In genomic region chr2:219444566-219445091, GRCh38 we compare ENCODE assay signal across 20 cellular contexts. TPM values are rescaled to one million over a fixed set of nuclear protein-coding genes. Genes with fewer than 3 reads are reported as not detected.
DNase-seq lines count a peak whose midpoint lies in the region; ATAC-seq, FAIRE-seq and TF ChIP-seq lines count a peak whose summit lies in the region.
"Had no signal": no experiment of that assay in that cellular context is flagged by ENCODE, and none has a peak within 500 bp of the region (broad histone marks: within the 10 kb centered on the region; RNA-seq: fewer than 3 reads in every experiment).

No MANE protein-coding gene starts in this region.

- H3K27me3 ChIP-seq in GM23248 (replicated peaks; ENCODE audit: insufficient read depth) = no peaks in the 10 kb centered on the region
- no peaks in the 10 kb centered on the region for H3K27me3 ChIP-seq in ascending aorta
- no peaks in the 10 kb centered on the region for H3K27me3 ChIP-seq in smooth muscle cell (ENCODE audit: low read depth)

- H3K79me2 ChIP-seq in GM23248 (ENCODE audit: insufficient read depth) = peaks cover 17% of the 10 kb centered on the region
- no peaks in the 10 kb centered on the region for H3K79me2 ChIP-seq in smooth muscle cell (ENCODE audit: low read depth)

- ATAC-seq in HG02840 (IDR thresholded peaks at IDR 0.05; ENCODE audit: low FRiP score, unreplicated experiment) = no peak
- ATAC-seq: GM23338, mucosa of descending colon had no signal

- DNase-seq in GM23248 (peak; percentile 50), ascending aorta (ENCODE audit: low spot score in 2 of 2) (peak in 1 of 2 donors; percentile 78), kidney (peak; percentile 72), smooth muscle cell (lab: John Stamatoyannopoulos, UW; ENCODE audit: unreplicated experiment) (no peak), islet precursor cell (no peak), GM19238 (ENCODE audit: insufficient read length, low spot score) (no peak)
- DNase-seq in stimulated activated CD4-positive, alpha-beta T cell treated with anti-CD3 and anti-CD28 coated beads, Interleukin-12 subunit alpha, Interleukin-12 subunit beta, amount 100 ng/mL, for 4 hours = no peak
- DNase-seq: activated naive CD4-positive, alpha-beta T cell treated with anti-CD3 and anti-CD28 coated beads, Interleukin-2, amount 50 U/mL, for 16 hours; activated T-cell treated with anti-CD3 and anti-CD28 coated beads for 4 hours; AML-193; DMS79; mucosa of descending colon; NCI-H2029 treated with DMSO at 0.1 percent for 48 hours; NCI-H748 treated with DMSO at 0.1 percent for 48 hours; stimulated activated CD4-positive, alpha-beta T cell treated with anti-CD3 and anti-CD28 coated beads, Interleukin-2, amount 100 ng/mL, for 48 hours; trophoblast cell had no signal

- H3K9ac ChIP-seq in GM23248 = no peak overlapping the region; the same call in 1 of the 2 replicates
- H3K9ac ChIP-seq in kidney (ENCODE audit: low read length in 2 of 2) = no peak overlapping the region
- H3K9ac ChIP-seq in smooth muscle cell (ENCODE audit: low read depth) = no peak overlapping the region

- H3K27ac ChIP-seq in GM23248 (no peak overlapping the region), ascending aorta (peak overlapping the region; percentile 91 to 94), kidney (ENCODE audit: low read depth in 2 of 2, low read length in 2 of 2) (no peak overlapping the region), smooth muscle cell (ENCODE audit: low read depth) (no peak overlapping the region)

- TF ChIP-seq CTCF in ascending aorta (IDR thresholded peaks at IDR 0.05) (no peak), kidney (IDR thresholded peaks at IDR 0.05; ENCODE audit: borderline replicate concordance, extremely low read depth, insufficient read depth) (no peak), smooth muscle cell (IDR thresholded peaks at IDR 0.05; ENCODE audit: borderline replicate concordance, insufficient read depth, poor library complexity, severe bottlenecking) (no peak)

- H3F3A ChIP-seq in GM23248 (ENCODE audit: insufficient read depth) (peaks cover 12% of the 10 kb centered on the region; the same call in 1 of the 2 replicates), smooth muscle cell (ENCODE audit: low read depth) (no peaks in the 10 kb centered on the region)

- WGBS in GM23248 (ENCODE audit: low coverage in 1 of 2, low lambda C conversion rate in 2 of 2, missing lambda C conversion rate in 2 of 2), 2 experiments = 79 to 83% methylated on average over 22 to 23 of the region's 23 CpGs
- 84% methylated on average over 23 of the region's 23 CpGs for WGBS in smooth muscle cell (ENCODE audit: low lambda C conversion rate)

- H3K4me1 ChIP-seq in GM23248 (ENCODE audit: insufficient read depth) = peaks cover 34% of the 10 kb centered on the region
- H3K4me1 ChIP-seq in ascending aorta = peaks cover 27 to 71% of the 10 kb centered on the region in 2 donors
- peaks cover 0 to 2% of the 10 kb centered on the region in 2 donors for H3K4me1 ChIP-seq in kidney (ENCODE audit: control insufficient read depth in 1 of 2, insufficient read depth in 1 of 2, low read depth in 1 of 2, low read length in 2 of 2)
- H3K4me1 ChIP-seq in smooth muscle cell (ENCODE audit: low read depth) = peaks cover 18% of the 10 kb centered on the region

- H4K20me1 ChIP-seq in GM23248 (ENCODE audit: insufficient read depth) (no peaks in the 10 kb centered on the region), smooth muscle cell (ENCODE audit: low read depth) (no peaks in the 10 kb centered on the region)

- H3K4me2 ChIP-seq in GM23248 (ENCODE audit: unreplicated experiment) (no peak overlapping the region), smooth muscle cell (peak overlapping the region; percentile 36)

- no peaks in the 10 kb centered on the region for H3K9me2 ChIP-seq in GM23248 (ENCODE audit: insufficient read depth)

- no peak overlapping the region for H3K4me3 ChIP-seq in GM23248
- peak overlapping the region; percentile 51 to 85 for H3K4me3 ChIP-seq in ascending aorta
- no peak overlapping the region for H3K4me3 ChIP-seq in kidney (ENCODE audit: low read length in 2 of 2)
- H3K4me3 ChIP-seq in smooth muscle cell = no peak overlapping the region
- H3K4me3 ChIP-seq: GM23338, mucosa of descending colon had no signal

- no peaks in the 10 kb centered on the region for H3K9me3 ChIP-seq in GM23248 (ENCODE audit: low read depth)
- no peaks in the 10 kb centered on the region for H3K9me3 ChIP-seq in ascending aorta
- H3K9me3 ChIP-seq in kidney (ENCODE audit: control insufficient read depth in 1 of 2, low read length in 2 of 2) = no peaks in the 10 kb centered on the region
- H3K9me3 ChIP-seq in smooth muscle cell (replicated peaks; ENCODE audit: low read depth) = no peaks in the 10 kb centered on the region
- H3K9me3 ChIP-seq: mucosa of descending colon had no signal

- H3K36me3 ChIP-seq in GM23248 (ENCODE audit: low read depth) (no peaks in the 10 kb centered on the region), ascending aorta (peaks cover 18 to 23% of the 10 kb centered on the region in 2 donors), kidney (ENCODE audit: control insufficient read depth in 1 of 2, insufficient read depth in 2 of 2, low read length in 2 of 2) (no peaks in the 10 kb centered on the region), smooth muscle cell (ENCODE audit: low read depth) (no peaks in the 10 kb centered on the region)

- H2AFZ ChIP-seq in GM23248 (no peak overlapping the region), smooth muscle cell (ENCODE audit: low read depth) (no peak overlapping the region)
- H2AFZ ChIP-seq: GM23338 had no signal

- in situ Hi-C loops in GM23248 (cut with MboI) = no loop called here

- FAIRE-seq in kidney (lab: Jason Lieb, UNC) = no peak

- intact Hi-C loops in ascending aorta (cut with DNase I) (loop anchor here (5.0 kb wide), 1 partner anchor 37 kb away; no protein-coding TSS in a partner anchor), kidney (cut with DNase I) (no loop called here)

RNA-seq across cellular contexts. Expression of gene SPEG, which starts 10.0 kb away (rescaled TPM):
- 26.5 and 32.1 TPM in 2 replicates for total RNA-seq in GM23248 (2014; rRNA removed; shearing (Covaris generic))
- polyA plus RNA-seq in GM23248 (2016; fragmentation: Nextera tagmentation; extraction: Ambion mirVana) (6.8 and 9.4 TPM in 2 replicates), kidney (ENCODE audit: insufficient read depth, low read depth, low replicate concordance) (13.1 TPM), smooth muscle cell (37.8 and 40.5 TPM in 2 replicates)
- total RNA-seq in ascending aorta (390 TPM), kidney (26.6 TPM), smooth muscle cell (14.9 and 38.8 TPM in 2 replicates)

RNA-seq across cellular contexts. Expression of gene DES, which starts 26.5 kb away (rescaled TPM):
- 0.51 and 2.7 TPM in 2 replicates for total RNA-seq in GM23248 (2014; rRNA removed; shearing (Covaris generic))
- polyA plus RNA-seq in GM23248 (2016; fragmentation: Nextera tagmentation; extraction: Ambion mirVana) (0.75 and 1.1 TPM in 2 replicates), kidney (ENCODE audit: insufficient read depth, low read depth, low replicate concordance) (30.0 TPM), smooth muscle cell (106 and 109 TPM in 2 replicates)
- total RNA-seq in ascending aorta (182 TPM), kidney (74.2 TPM), smooth muscle cell (103 and 127 TPM in 2 replicates)
- total RNA-seq: glomerular endothelial cell, HT1080 had no signal

RNA-seq across cellular contexts. Expression of gene GMPPA, which starts 54.1 kb away (rescaled TPM):
- total RNA-seq in GM23248 (2014; rRNA removed; shearing (Covaris generic)) = 60.6 and 72.2 TPM in 2 replicates
- 64.4 and 65.6 TPM in 2 replicates for polyA plus RNA-seq in GM23248 (2016; fragmentation: Nextera tagmentation; extraction: Ambion mirVana)
- total RNA-seq in ascending aorta = 11.4 TPM
- total RNA-seq in kidney = 33.9 TPM
- 53.1 TPM for polyA plus RNA-seq in kidney (ENCODE audit: insufficient read depth, low read depth, low replicate concordance)
- total RNA-seq in smooth muscle cell = 52.2 and 59.3 TPM in 2 replicates
- polyA plus RNA-seq in smooth muscle cell = 77.8 and 81.7 TPM in 2 replicates

RNA-seq across cellular contexts. Expression of gene DNPEP, which starts 56.9 kb away (rescaled TPM):
- 79.8 and 84.5 TPM in 2 replicates for total RNA-seq in GM23248 (2014; rRNA removed; shearing (Covaris generic))
- polyA plus RNA-seq in GM23248 (2016; fragmentation: Nextera tagmentation; extraction: Ambion mirVana) (54.5 and 57.5 TPM in 2 replicates), kidney (ENCODE audit: insufficient read depth, low read depth, low replicate concordance) (71.0 TPM), smooth muscle cell (48.1 and 61.8 TPM in 2 replicates)
- total RNA-seq in ascending aorta (113 TPM), kidney (53.3 TPM), smooth muscle cell (24.9 and 137 TPM in 2 replicates)

Comparison
In these comparisons a context has a peak if more than half of its experiments do, and no peak if none do; other contexts are left out.
1. DNase-seq: peak in GM23248 (single experiment) and kidney (single experiment); none in smooth muscle cell (single experiment), stimulated activated CD4-positive, alpha-beta T cell treated with anti-CD3 and anti-CD28 coated beads, Interleukin-12 subunit alpha, Interleukin-12 subunit beta, amount 100 ng/mL, for 4 hours (single experiment), islet precursor cell (single experiment) and GM19238 (single experiment).
2. H3K27ac ChIP-seq: peak in ascending aorta (2 of 2); none in GM23248 (single experiment), kidney (0 of 2) and smooth muscle cell (single experiment).
3. H3K4me3 ChIP-seq: peak in ascending aorta (2 of 2); none in GM23248 (single experiment), kidney (0 of 2) and smooth muscle cell (single experiment).
4. RNA of gene DES, which starts 26.5 kb away (total RNA-seq): 182 TPM in ascending aorta (single experiment), 103 to 127 TPM in smooth muscle cell and 74.2 TPM in kidney (single experiment); 0.51 to 2.7 TPM in GM23248; every median in the first group is over 10 times any median in the second.